10 cellular contexts compared by ENCODE assay signal in the genomic region with DNA sequence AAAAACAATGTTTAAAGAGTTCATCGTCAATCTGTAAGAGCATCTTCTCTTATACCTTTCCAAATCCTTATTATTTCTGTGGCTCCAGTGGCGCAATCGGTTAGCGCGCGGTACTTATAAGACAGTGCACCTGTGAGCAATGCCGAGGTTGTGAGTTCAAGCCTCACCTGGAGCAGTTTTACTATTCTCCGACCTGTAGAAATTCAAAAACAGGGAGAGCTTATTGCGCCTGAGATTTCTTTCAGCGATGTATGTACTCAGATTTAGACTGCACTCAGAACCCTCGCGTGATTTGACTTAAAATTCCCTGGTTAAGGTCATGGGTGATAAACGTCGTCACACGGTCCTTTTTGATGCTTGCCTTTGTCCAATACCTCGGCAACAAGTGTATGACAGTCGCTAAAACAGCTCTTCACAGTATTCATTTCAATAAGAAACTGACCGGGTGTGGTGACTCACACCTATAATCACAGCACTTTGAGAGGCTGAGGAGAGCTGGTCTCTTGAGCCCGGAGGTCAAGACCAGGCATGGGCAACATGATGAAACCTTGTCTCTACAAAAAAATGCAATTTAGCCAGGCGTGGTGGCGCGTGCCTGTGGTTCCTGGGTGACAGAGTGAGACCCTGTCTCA.
DNase-seq lines count a peak whose midpoint lies in the region; ATAC-seq and TF ChIP-seq lines count a peak whose summit lies in the region.
"Had no signal": no experiment of that assay in that cellular context is flagged by ENCODE, and none has a peak within 500 bp of the region (broad histone marks: within the 10 kb centered on the region; RNA-seq: fewer than 3 reads in every experiment).

No MANE protein-coding gene starts in this region.

- H3K27ac ChIP-seq in VCaP = 0 out of 2 replicates have a peak overlapping the region, but pooled peaks have one; percentile 3
- H3K27ac ChIP-seq: C4-2B had no signal

- TF ChIP-seq CTCF in VCaP (conservative IDR thresholded peaks at IDR 0.05) = no peak

- peak; percentile 89 for ATAC-seq in stimulated activated naive CD8-positive, alpha-beta T cell treated with anti-CD3 and anti-CD28 coated beads, Interleukin-15, Interleukin-2, amounts not matched to agents 100 U/mL and 50 U/mL, for 24 hours
- no peak for ATAC-seq in HG02571 (IDR thresholded peaks at IDR 0.05; ENCODE audit: unreplicated experiment)

- peak; percentile 31 for DNase-seq in activated naive CD4-positive, alpha-beta T cell treated with anti-CD3 and anti-CD28 coated beads, Interleukin-2, amount 50 U/mL, for 16 hours
- no peak for DNase-seq in activated naive CD4-positive, alpha-beta T cell treated with Interleukin-2 at 50 U/mL for 16 hours
- DNase-seq in fibroblast of the conjunctiva (ENCODE audit: low read depth) (peak; percentile 22), OCI-M1 (lab: John Stamatoyannopoulos, UW) (no peak), AG08396 (ENCODE audit: low spot score) (no peak)
- DNase-seq in stimulated activated naive CD8-positive, alpha-beta T cell treated with anti-CD3 and anti-CD28 coated beads, Interleukin-15, Interleukin-2, amounts not matched to agents 100 U/mL and 50 U/mL, for 24 hours = peak; percentile 38
- DNase-seq: NCI-H1694 had no signal

Comparison
In these comparisons a context has a peak if more than half of its experiments do, and no peak if none do; other contexts are left out.
1. DNase-seq: peak in activated naive CD4-positive, alpha-beta T cell treated with anti-CD3 and anti-CD28 coated beads, Interleukin-2, amount 50 U/mL, for 16 hours (single experiment), fibroblast of the conjunctiva (single experiment) and stimulated activated naive CD8-positive, alpha-beta T cell treated with anti-CD3 and anti-CD28 coated beads, Interleukin-15, Interleukin-2, amounts not matched to agents 100 U/mL and 50 U/mL, for 24 hours (single experiment); none in activated naive CD4-positive, alpha-beta T cell treated with Interleukin-2 at 50 U/mL for 16 hours (single experiment), OCI-M1 (single experiment) and AG08396 (single experiment).